In genomic region chr1:226097866-226098625, GRCh38 we compare ENCODE assay signal across 16 cellular contexts. TPM values are rescaled to one million over a fixed set of nuclear protein-coding genes. Genes with fewer than 3 reads are reported as not detected.
DNase-seq lines count a peak whose midpoint lies in the region; FAIRE-seq and TF ChIP-seq lines count a peak whose summit lies in the region.
"Had no signal": no experiment of that assay in that cellular context is flagged by ENCODE, and none has a peak within 500 bp of the region (broad histone marks: within the 10 kb centered on the region; RNA-seq: fewer than 3 reads in every experiment).

No MANE protein-coding gene starts in this region.

- FAIRE-seq in D721Med (lab: Jason Lieb, UNC), result no peak

- H4K20me1 ChIP-seq in hepatocyte (ENCODE audit: insufficient read depth, poor library complexity, severe bottlenecking), result no peaks in the 10 kb centered on the region
- H4K20me1 ChIP-seq in Karpas-422 (ENCODE audit: insufficient read depth, low read depth, low read length), result no peaks in the 10 kb centered on the region

- H3K9me2 ChIP-seq in hepatocyte (replicated peaks; ENCODE audit: insufficient read depth) (no peaks in the 10 kb centered on the region), Karpas-422 (replicated peaks; ENCODE audit: insufficient read depth, low read length) (no peaks in the 10 kb centered on the region)

- H3K36me3 ChIP-seq in hepatocyte (replicated peaks; ENCODE audit: insufficient read depth, low read depth), result no peaks in the 10 kb centered on the region
- H3K36me3 ChIP-seq in Karpas-422 (ENCODE audit: insufficient read depth, low read length), result no peaks in the 10 kb centered on the region

- H3K4me2 ChIP-seq in hepatocyte (peak overlapping the region; percentile 12), Karpas-422 (ENCODE audit: low read depth, low read length, poor library complexity, severe bottlenecking) (no peak overlapping the region)

- no peak overlapping the region for H3K4me3 ChIP-seq in hepatocyte
- H3K4me3 ChIP-seq in Karpas-422 (ENCODE audit: low read length), result no peak overlapping the region

- no peaks in the 10 kb centered on the region for H3K4me1 ChIP-seq in hepatocyte (ENCODE audit: insufficient read depth)
- H3K4me1 ChIP-seq in Karpas-422 (ENCODE audit: low read length), result peaks cover 12% of the 10 kb centered on the region

- no peaks in the 10 kb centered on the region for H3K79me2 ChIP-seq in hepatocyte
- H3K79me2 ChIP-seq in Karpas-422 (ENCODE audit: low read length), result no peaks in the 10 kb centered on the region

- no peak overlapping the region for H3K27ac ChIP-seq in hepatocyte
- H3K27ac ChIP-seq in Karpas-422 (ENCODE audit: low read length), result no peak overlapping the region
- H3K27ac ChIP-seq: HL-60 had no signal

- H3K27me3 ChIP-seq in hepatocyte (no peaks in the 10 kb centered on the region), Karpas-422 (ENCODE audit: low read length) (no peaks in the 10 kb centered on the region)

- H3K9ac ChIP-seq in Karpas-422 (ENCODE audit: low read length), result no peak overlapping the region

- no peak overlapping the region for H2AFZ ChIP-seq in hepatocyte
- no peak overlapping the region for H2AFZ ChIP-seq in Karpas-422 (ENCODE audit: low read length)

- DNase-seq in AG20443 (ENCODE audit: low spot score) (peak; percentile 65), LHCN-M2 (ENCODE audit: low read depth) (peak; percentile 81), cerebellar cortex (ENCODE audit: low spot score) (peak; percentile 93), hepatocyte (ENCODE audit: low spot score) (no peak), Karpas-422 (no peak), D721Med (ENCODE audit: insufficient read length, low spot score) (no peak), NCI-H146 (lab: John Stamatoyannopoulos, UW) (no peak)
- DNase-seq in activated CD8-positive, alpha-beta memory T cell treated with anti-CD3 and anti-CD28 coated beads, Interleukin-2, amount 50 U/mL, for 48 hours, result no peak
- DNase-seq: activated CD4-positive, alpha-beta T cell treated with anti-CD3 and anti-CD28 coated beads for 48 hours; effector CD8-positive, alpha-beta T cell; head of caudate nucleus; HFFc6; NCI-H2029 treated with DMSO at 0.1 percent for 48 hours; NCI-H526; RPMI8226 had no signal

- H3K9me3 ChIP-seq in hepatocyte (ENCODE audit: low read depth) (no peaks in the 10 kb centered on the region), Karpas-422 (ENCODE audit: low read length) (no peaks in the 10 kb centered on the region)

- WGBS in hepatocyte (ENCODE audit: low lambda C conversion rate, missing lambda C conversion rate), result 54% methylated on average over 4 of the region's 5 CpGs

- TF ChIP-seq CTCF in hepatocyte (IDR thresholded peaks at IDR 0.05; ENCODE audit: poor library complexity) (no peak), D721Med (IDR thresholded peaks at IDR 0.05; ENCODE audit: insufficient read depth, missing control alignments) (no peak)

RNA-seq across cellular contexts. Expression of gene H3-3A, which starts 35.5 kb away (rescaled TPM):
- 162 and 250 TPM in 2 replicates for total RNA-seq in LHCN-M2 (2014; rRNA removed)
- 292 TPM for polyA plus RNA-seq in LHCN-M2 (2012)
- 617 and 722 TPM in 2 replicates for total RNA-seq in hepatocyte
- 528 and 543 TPM in 2 replicates for polyA plus RNA-seq in hepatocyte
- 236 and 436 TPM in 2 replicates for total RNA-seq in Karpas-422 (2014; rRNA removed; shearing (Covaris generic); ENCODE audit: low replicate concordance)

Comparison
In these comparisons a context has a peak if more than half of its experiments do, and no peak if none do; other contexts are left out.
1. DNase-seq: peak in AG20443 (single experiment), LHCN-M2 (single experiment) and cerebellar cortex (single experiment); none in hepatocyte (single experiment), Karpas-422 (single experiment), D721Med (single experiment), NCI-H146 (single experiment) and activated CD8-positive, alpha-beta memory T cell treated with anti-CD3 and anti-CD28 coated beads, Interleukin-2, amount 50 U/mL, for 48 hours (single experiment).